11 cellular contexts compared by ENCODE assay signal in the genomic region with DNA sequence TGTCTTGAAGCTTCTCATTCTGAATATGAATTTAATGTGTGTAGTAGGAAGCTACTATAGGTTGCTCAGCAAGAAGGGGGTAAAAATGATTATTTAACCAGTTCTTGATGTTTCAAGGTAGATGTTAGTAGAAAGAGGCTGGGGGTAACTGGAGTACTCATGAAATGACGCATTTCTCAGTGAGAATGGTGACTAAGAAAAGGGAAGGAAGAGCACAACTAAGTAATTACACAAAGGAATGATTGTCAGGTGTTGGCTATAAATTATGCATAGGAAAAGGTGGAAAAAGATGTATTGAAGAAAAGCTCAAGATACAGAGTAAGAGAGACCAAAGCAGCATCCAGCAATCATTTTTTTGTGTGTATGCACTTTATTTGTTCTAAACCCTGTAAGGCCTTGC. TPM values are rescaled to one million over a fixed set of nuclear protein-coding genes. Genes with fewer than 3 reads are reported as not detected.
A peak's percentile ranks its signal among the peaks of the same experiment; 100 is the strongest.
DNase-seq lines count a peak whose midpoint lies in the region; ATAC-seq and TF ChIP-seq lines count a peak whose summit lies in the region.
"Had no signal": no experiment of that assay in that cellular context is flagged by ENCODE, and none has a peak within 500 bp of the region (broad histone marks: within the 10 kb centered on the region; RNA-seq: fewer than 3 reads in every experiment).

No MANE protein-coding gene starts in this region.

- H3K27me3 ChIP-seq in Karpas-422 (ENCODE audit: low read length), result no peaks in the 10 kb centered on the region

- H4K20me1 ChIP-seq in Karpas-422 (ENCODE audit: insufficient read depth, low read depth, low read length), result peaks cover 10% of the 10 kb centered on the region

- DNase-seq in activated CD4-positive, alpha-beta memory T cell treated with anti-CD3 and anti-CD28 coated beads for 36 hours, result no peak
- DNase-seq in activated CD4-positive, alpha-beta memory T cell treated with anti-CD3 and anti-CD28 coated beads, Interleukin-2, amount 10 ng/mL, durations not matched to agents 7 days and 5 days, result no peak
- DNase-seq in Karpas-422 (no peak), neural crest cell (ENCODE audit: low read depth, low spot score) (no peak), GM19240 (ENCODE audit: insufficient read length, low spot score) (no peak), kidney glomerular epithelial cell (lab: John Stamatoyannopoulos, UW) (no peak), SW 1271 (lab: John Stamatoyannopoulos, UW) (no peak)
- DNase-seq in activated naive CD8-positive, alpha-beta T cell treated with anti-CD3 and anti-CD28 coated beads, Interleukin-2, amount 50 U/mL, for 24 hours, result no peak
- DNase-seq: activated CD4-positive, alpha-beta T cell treated with anti-CD3 and anti-CD28 coated beads for 4 hours; NCI-H1694 treated with DMSO at 0.1 percent for 48 hours; stimulated activated CD4-positive, alpha-beta T cell treated with anti-CD3 and anti-CD28 coated beads, Interleukin-15, amount 100 ng/mL, for 24 hours had no signal

- no peak for TF ChIP-seq CTCF in neural crest cell (conservative IDR thresholded peaks at IDR 0.05)

- intact Hi-C loops in activated CD4-positive, alpha-beta memory T cell treated with anti-CD3 and anti-CD28 coated beads for 36 hours (cut with micrococcal nuclease), result loop anchor here (10.0 kb wide), 1 partner anchor 1187 kb away; no protein-coding TSS in a partner anchor

- H3K9me3 ChIP-seq in Karpas-422 (ENCODE audit: low read length), result no peaks in the 10 kb centered on the region

- H3K4me3 ChIP-seq in Karpas-422 (ENCODE audit: low read length), result no peak overlapping the region

- POLR2A ChIA-PET in activated CD4-positive, alpha-beta memory T cell treated with anti-CD3 and anti-CD28 coated beads for 36 hours (lab: Charles Lee), result interaction anchor here (1.1 to 3.2 kb wide), 3 partner anchors 24 to 45 kb away, joined by 3 to 30 read pairs (median 5); partner anchors contain the start of gene CCDC171
- POLR2A ChIA-PET in activated CD4-positive, alpha-beta memory T cell treated with anti-CD3 and anti-CD28 coated beads, Interleukin-2, amount 10 ng/mL, durations not matched to agents 7 days and 5 days (lab: Charles Lee), result interaction anchor here (0.9 to 4.3 kb wide), 14 partner anchors 10 to 303 kb away, joined by 3 to 55 read pairs (median 6); partner anchors contain the start of genes CCDC171 and SNAPC3

- H3K9me3 Mint-ChIP-seq in activated CD4-positive, alpha-beta memory T cell treated with anti-CD3 and anti-CD28 coated beads for 36 hours, result no peaks in the 10 kb centered on the region
- no peaks in the 10 kb centered on the region for H3K9me3 Mint-ChIP-seq in activated CD4-positive, alpha-beta memory T cell treated with anti-CD3 and anti-CD28 coated beads, Interleukin-2, amount 10 ng/mL, durations not matched to agents 7 days and 5 days
- H3K9me3 Mint-ChIP-seq in activated naive CD8-positive, alpha-beta T cell treated with anti-CD3 and anti-CD28 coated beads, Interleukin-2, amount 50 U/mL, for 24 hours, result no peaks in the 10 kb centered on the region
- peaks cover under 1% of the 10 kb centered on the region for H3K9me3 Mint-ChIP-seq in neural crest cell

- peak overlapping the region; percentile 44; the same call in 1 of the 2 replicates for H2AFZ ChIP-seq in Karpas-422 (ENCODE audit: low read length)

- peaks cover 16% of the 10 kb centered on the region; the same call in 1 of the 2 replicates for H3K36me3 ChIP-seq in Karpas-422 (ENCODE audit: insufficient read depth, low read length)

- no peak for ATAC-seq in activated naive CD8-positive, alpha-beta T cell treated with anti-CD3 and anti-CD28 coated beads, Interleukin-2, amount 50 U/mL, for 24 hours

- H3K9me2 ChIP-seq in Karpas-422 (replicated peaks; ENCODE audit: insufficient read depth, low read length), result no peaks in the 10 kb centered on the region

- no peaks in the 10 kb centered on the region for H3K27me3 Mint-ChIP-seq in activated CD4-positive, alpha-beta memory T cell treated with anti-CD3 and anti-CD28 coated beads for 36 hours
- H3K27me3 Mint-ChIP-seq in activated CD4-positive, alpha-beta memory T cell treated with anti-CD3 and anti-CD28 coated beads, Interleukin-2, amount 10 ng/mL, durations not matched to agents 7 days and 5 days, result no peaks in the 10 kb centered on the region
- no peaks in the 10 kb centered on the region for H3K27me3 Mint-ChIP-seq in activated naive CD8-positive, alpha-beta T cell treated with anti-CD3 and anti-CD28 coated beads, Interleukin-2, amount 50 U/mL, for 24 hours
- no peaks in the 10 kb centered on the region for H3K27me3 Mint-ChIP-seq in neural crest cell (ENCODE audit: low read depth)

- H3K27ac ChIP-seq in Karpas-422 (ENCODE audit: low read length), result no peak overlapping the region

- CTCF ChIA-PET in activated CD4-positive, alpha-beta memory T cell treated with anti-CD3 and anti-CD28 coated beads for 36 hours (lab: Charles Lee), result interaction anchor here (0.8 to 2.6 kb wide), 6 partner anchors 11 to 89 kb away, joined by 3 to 13 read pairs (median 5); partner anchors contain the start of genes CCDC171 and SNAPC3
- CTCF ChIA-PET in activated CD4-positive, alpha-beta memory T cell treated with anti-CD3 and anti-CD28 coated beads, Interleukin-2, amount 10 ng/mL, durations not matched to agents 7 days and 5 days (lab: Charles Lee), result interaction anchor here (1.0 to 4.4 kb wide), 3 partner anchors 12 to 95 kb away, joined by 4 to 17 read pairs (median 4); no protein-coding TSS in a partner anchor

- peaks cover 34% of the 10 kb centered on the region for H3K79me2 ChIP-seq in Karpas-422 (ENCODE audit: low read length)

- no peak overlapping the region for H3K9ac ChIP-seq in Karpas-422 (ENCODE audit: low read length)

- H3K4me1 Mint-ChIP-seq in activated CD4-positive, alpha-beta memory T cell treated with anti-CD3 and anti-CD28 coated beads for 36 hours (ENCODE audit: low read depth), result peaks cover 38% of the 10 kb centered on the region
- peaks cover 36% of the 10 kb centered on the region for H3K4me1 Mint-ChIP-seq in activated CD4-positive, alpha-beta memory T cell treated with anti-CD3 and anti-CD28 coated beads, Interleukin-2, amount 10 ng/mL, durations not matched to agents 7 days and 5 days
- H3K4me1 Mint-ChIP-seq in activated naive CD8-positive, alpha-beta T cell treated with anti-CD3 and anti-CD28 coated beads, Interleukin-2, amount 50 U/mL, for 24 hours, result peaks cover 39% of the 10 kb centered on the region
- peaks cover 38% of the 10 kb centered on the region for H3K4me1 Mint-ChIP-seq in neural crest cell

- H3K4me2 ChIP-seq in Karpas-422 (ENCODE audit: low read depth, low read length, poor library complexity, severe bottlenecking), result no peak overlapping the region

- H3K27ac Mint-ChIP-seq in activated CD4-positive, alpha-beta memory T cell treated with anti-CD3 and anti-CD28 coated beads for 36 hours, result peak overlapping the region; percentile 49
- H3K27ac Mint-ChIP-seq in activated CD4-positive, alpha-beta memory T cell treated with anti-CD3 and anti-CD28 coated beads, Interleukin-2, amount 10 ng/mL, durations not matched to agents 7 days and 5 days, result no peak overlapping the region
- H3K27ac Mint-ChIP-seq in activated naive CD8-positive, alpha-beta T cell treated with anti-CD3 and anti-CD28 coated beads, Interleukin-2, amount 50 U/mL, for 24 hours, result peak overlapping the region; percentile 8
- H3K27ac Mint-ChIP-seq in neural crest cell (ENCODE audit: unreplicated experiment), result no peak overlapping the region

- peaks cover 35% of the 10 kb centered on the region for H3K4me1 ChIP-seq in Karpas-422 (ENCODE audit: low read length)

- peaks cover 25% of the 10 kb centered on the region for H3K36me3 Mint-ChIP-seq in activated CD4-positive, alpha-beta memory T cell treated with anti-CD3 and anti-CD28 coated beads for 36 hours
- H3K36me3 Mint-ChIP-seq in activated CD4-positive, alpha-beta memory T cell treated with anti-CD3 and anti-CD28 coated beads, Interleukin-2, amount 10 ng/mL, durations not matched to agents 7 days and 5 days (ENCODE audit: low read depth), result peaks cover 28% of the 10 kb centered on the region
- peaks cover 18% of the 10 kb centered on the region for H3K36me3 Mint-ChIP-seq in activated naive CD8-positive, alpha-beta T cell treated with anti-CD3 and anti-CD28 coated beads, Interleukin-2, amount 50 U/mL, for 24 hours (ENCODE audit: low read depth)
- H3K36me3 Mint-ChIP-seq in neural crest cell (ENCODE audit: low read depth), result peaks cover 4% of the 10 kb centered on the region

- H3K4me3 Mint-ChIP-seq in activated CD4-positive, alpha-beta memory T cell treated with anti-CD3 and anti-CD28 coated beads for 36 hours, result peak overlapping the region; percentile 8
- H3K4me3 Mint-ChIP-seq in activated CD4-positive, alpha-beta memory T cell treated with anti-CD3 and anti-CD28 coated beads, Interleukin-2, amount 10 ng/mL, durations not matched to agents 7 days and 5 days, result no peak overlapping the region
- peak overlapping the region; percentile 9 for H3K4me3 Mint-ChIP-seq in activated naive CD8-positive, alpha-beta T cell treated with anti-CD3 and anti-CD28 coated beads, Interleukin-2, amount 50 U/mL, for 24 hours
- H3K4me3 Mint-ChIP-seq in neural crest cell, result peak overlapping the region; percentile 74

RNA-seq across cellular contexts. Expression of gene PSIP1, which starts 1.4 kb away (rescaled TPM):
- total RNA-seq in activated CD4-positive, alpha-beta memory T cell treated with anti-CD3 and anti-CD28 coated beads for 36 hours, result 100 to 1,000 TPM; 132 to 134 TPM
- total RNA-seq in activated CD4-positive, alpha-beta memory T cell treated with anti-CD3 and anti-CD28 coated beads, Interleukin-2, amount 10 ng/mL, durations not matched to agents 7 days and 5 days, result 100 to 1,000 TPM; 109 to 122 TPM
- 88.9 and 118 TPM in 2 replicates for total RNA-seq in Karpas-422 (2014; rRNA removed; shearing (Covaris generic); ENCODE audit: low replicate concordance)
- 154 and 167 TPM in 2 replicates for total RNA-seq in neural crest cell

RNA-seq across cellular contexts. Expression of gene CCDC171, which starts 40.6 kb away (rescaled TPM):
- total RNA-seq in activated CD4-positive, alpha-beta memory T cell treated with anti-CD3 and anti-CD28 coated beads for 36 hours, result 1 to 10 TPM; 2.5 to 2.7 TPM
- total RNA-seq in activated CD4-positive, alpha-beta memory T cell treated with anti-CD3 and anti-CD28 coated beads, Interleukin-2, amount 10 ng/mL, durations not matched to agents 7 days and 5 days, result 1 to 10 TPM; 2.1 to 2.5 TPM
- total RNA-seq in Karpas-422 (2014; rRNA removed; shearing (Covaris generic); ENCODE audit: low replicate concordance), result 2.7 and 3.1 TPM in 2 replicates
- 6.1 and 7.2 TPM in 2 replicates for total RNA-seq in neural crest cell

Comparison
In these comparisons a context has a peak if more than half of its experiments do, and no peak if none do; other contexts are left out.
1. H3K27ac Mint-ChIP-seq: peak in activated CD4-positive, alpha-beta memory T cell treated with anti-CD3 and anti-CD28 coated beads for 36 hours (single experiment) and activated naive CD8-positive, alpha-beta T cell treated with anti-CD3 and anti-CD28 coated beads, Interleukin-2, amount 50 U/mL, for 24 hours (single experiment); none in activated CD4-positive, alpha-beta memory T cell treated with anti-CD3 and anti-CD28 coated beads, Interleukin-2, amount 10 ng/mL, durations not matched to agents 7 days and 5 days (single experiment) and neural crest cell (single experiment).